Comparison of ENCODE assay signal across 8 cellular contexts in the genomic region with DNA sequence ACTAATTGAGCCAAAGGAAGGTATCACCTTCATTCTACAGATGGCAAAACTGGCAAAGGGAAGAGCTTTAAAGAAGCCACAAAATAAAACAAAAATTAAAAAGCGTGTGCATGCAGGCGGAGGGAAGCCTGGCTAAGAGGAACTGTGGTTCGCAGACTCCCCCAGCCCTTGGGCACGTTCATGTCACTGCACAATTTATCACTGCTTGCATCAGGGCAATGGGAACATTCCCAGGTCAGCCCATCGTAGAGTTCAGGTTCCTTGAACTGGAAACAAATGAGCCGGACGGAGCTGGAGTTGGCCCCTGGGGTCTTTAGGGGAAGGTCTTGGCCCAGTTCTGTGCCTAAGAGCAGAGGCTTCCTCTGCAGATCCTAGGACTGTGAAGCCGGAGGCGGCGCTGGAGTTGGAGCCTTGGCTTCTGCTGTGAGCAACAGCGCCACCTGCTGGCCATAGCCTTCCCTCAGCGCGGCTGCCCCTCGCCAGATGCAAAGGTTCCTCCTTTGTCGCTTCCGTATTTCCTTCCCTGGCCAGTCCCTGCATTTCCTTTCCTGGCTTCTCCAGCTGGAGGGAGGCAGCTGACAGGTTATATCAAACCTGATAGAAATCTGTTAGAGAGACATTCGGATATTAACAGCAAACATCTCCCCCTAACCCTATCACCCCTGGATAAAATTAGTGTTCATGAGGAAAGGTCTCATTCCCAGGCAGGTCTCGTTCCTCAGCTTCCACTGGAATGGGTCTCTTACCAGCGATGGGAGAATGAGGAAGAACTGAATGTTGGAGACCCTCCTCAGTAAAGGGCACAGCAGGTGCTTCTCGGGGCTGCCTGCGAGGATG.
DNase-seq lines count a peak whose midpoint lies in the region; ATAC-seq and TF ChIP-seq lines count a peak whose summit lies in the region.
"Not testable (repeated sequence)": the region's sequence is repeated elsewhere in the genome, so short reads cannot be mapped to it uniquely, and the experiment has no call there.

No MANE protein-coding gene starts in this region.

- H3K27me3 ChIP-seq in adipocyte (replicated peaks; ENCODE audit: control insufficient read depth, insufficient read depth, low read length); prostate gland (replicated peaks; ENCODE audit: insufficient read depth); upper lobe of right lung: not testable (repeated sequence)

- DNase-seq in GM13976 (ENCODE audit: low spot score) (peak; percentile 71), NCI-H146 (lab: John Stamatoyannopoulos, UW) (peak; percentile 51), T1000 (lab: John Stamatoyannopoulos, UW) (peak; percentile 50), adipocyte (ENCODE audit: low read depth) (peak; percentile 87), left cardiac atrium (peak; percentile 85), prostate gland (ENCODE audit: low spot score) (peak; percentile 78), upper lobe of right lung (peak; percentile 93)

- TF ChIP-seq CTCF in GM13976 (IDR thresholded peaks at IDR 0.05; ENCODE audit: borderline replicate concordance, control extremely low read depth, extremely low read depth, insufficient read depth, missing control alignments) (peak; percentile 93), prostate gland (IDR thresholded peaks at IDR 0.05) (peak; percentile 73 to 87 (median 84)), upper lobe of right lung (IDR thresholded peaks at IDR 0.05) (peak; percentile 90)

- H3K9ac ChIP-seq in adipocyte (ENCODE audit: low read length): not testable (repeated sequence)

- not testable (repeated sequence) for H3K36me3 ChIP-seq in adipocyte (ENCODE audit: control insufficient read depth, insufficient read depth, low read length, severe bottlenecking); prostate gland; upper lobe of right lung

- not testable (repeated sequence) for TF ChIP-seq POLR2A in prostate gland (IDR thresholded peaks at IDR 0.05)

- intact Hi-C loops in left cardiac atrium (cut with DNase I) (loop anchor here (5.0 to 10.0 kb wide), 2 partner anchors 54 to 62 kb away; no protein-coding TSS in a partner anchor), prostate gland (cut with DNase I) (loop anchor here (5.0 kb wide), 1 partner anchor 62 kb away; no protein-coding TSS in a partner anchor), upper lobe of right lung (cut with DNase I) (loop anchor here (10.0 kb wide), 1 partner anchor 64 kb away; no protein-coding TSS in a partner anchor)

- peak; percentile 67 for ATAC-seq in HG02840 (IDR thresholded peaks at IDR 0.05; ENCODE audit: low FRiP score, unreplicated experiment)
- peak; percentile 86 to 89 for ATAC-seq in left cardiac atrium
- ATAC-seq in upper lobe of right lung: peak; percentile 97

- H3K4me1 ChIP-seq in adipocyte (ENCODE audit: control insufficient read depth, insufficient read depth, low read length): peaks cover 13% of the 10 kb centered on the region
- not testable (repeated sequence) for H3K4me1 ChIP-seq in prostate gland (replicated peaks); upper lobe of right lung

- WGBS in prostate gland: 28% methylated on average over 21 of the region's 21 CpGs

- not testable (repeated sequence) for H3K9me3 ChIP-seq in adipocyte (ENCODE audit: control insufficient read depth, low read length); prostate gland; upper lobe of right lung

- not testable (repeated sequence) for H3K27ac ChIP-seq in prostate gland, upper lobe of right lung

- in situ Hi-C loops in GM13976 (cut with MboI; ENCODE audit: low sequenced_read_pairs, unreplicated experiment): not testable (repeated sequence)

- not testable (repeated sequence) for H3K4me3 ChIP-seq in adipocyte (ENCODE audit: low read length); prostate gland; upper lobe of right lung
